ENCODE assay signal across 17 cellular contexts in genomic region chr6:134405386-134406087, GRCh38.
DNase-seq lines count a peak whose midpoint lies in the region; ATAC-seq, FAIRE-seq and TF ChIP-seq lines count a peak whose summit lies in the region.
"Had no signal": no experiment of that assay in that cellular context is flagged by ENCODE, and none has a peak within 500 bp of the region (broad histone marks: within the 10 kb centered on the region; RNA-seq: fewer than 3 reads in every experiment).

No MANE protein-coding gene starts in this region.

- H3K27ac ChIP-seq in HUES48 (ENCODE audit: low read depth, low read length), result peak overlapping the region; percentile 75
- H3K27ac ChIP-seq in H1 (ENCODE audit: low read depth, low read length), result no peak overlapping the region
- H3K27ac ChIP-seq in neural progenitor cell, result no peak overlapping the region
- no peak overlapping the region for H3K27ac ChIP-seq in aorta (ENCODE audit: low read depth in 1 of 2, low read length in 2 of 2)
- H3K27ac ChIP-seq: A549, C4-2B had no signal

- H3K4ac ChIP-seq in H1 (replicated peaks; ENCODE audit: insufficient read length, low read depth, low read length), result no peak overlapping the region

- H3K4me3 ChIP-seq in HUES48 (ENCODE audit: low read depth, low read length), result peak overlapping the region; percentile 26; the same call in 1 of the 2 replicates
- H3K4me3 ChIP-seq in H1 (ENCODE audit: extremely low read depth in 1 of 4, insufficient read depth in 2 of 4, low read depth in 3 of 4, low read length in 4 of 4), result peak overlapping the region in 3 of 4 experiments; percentile 1 to 10 (median 2); a peak in 2 of 8 replicates
- no peak overlapping the region for H3K4me3 ChIP-seq in neural progenitor cell
- H3K4me3 ChIP-seq in aorta (ENCODE audit: low read length in 2 of 2), result no peak overlapping the region
- H3K4me3 ChIP-seq: A549 had no signal

- H3K9me3 ChIP-seq in HUES48 (ENCODE audit: control insufficient read depth, insufficient read depth, low read length), result no peaks in the 10 kb centered on the region
- no peaks in the 10 kb centered on the region for H3K9me3 ChIP-seq in H1 (ENCODE audit: insufficient read depth in 2 of 2, low read depth in 1 of 2, low read length in 1 of 2)
- H3K9me3 ChIP-seq in neural progenitor cell (ENCODE audit: low read depth), result no peaks in the 10 kb centered on the region
- H3K9me3 ChIP-seq in aorta (ENCODE audit: control insufficient read depth, low read length), result no peaks in the 10 kb centered on the region
- H3K9me3 ChIP-seq: A549, BE2C had no signal

- TF ChIP-seq POLR2A in H1 (IDR thresholded peaks at IDR 0.05; ENCODE audit: control extremely low read depth in 1 of 2, low read depth in 2 of 2, low read length in 2 of 2), result no peak
- TF ChIP-seq POLR2A in GM18505 (IDR thresholded peaks at IDR 0.05; ENCODE audit: borderline replicate concordance, extremely low read depth, insufficient read depth, insufficient read length), result no peak

- H3K36me3 Mint-ChIP-seq in neural progenitor cell, result no peaks in the 10 kb centered on the region
- H3K36me3 Mint-ChIP-seq: CD4-positive, alpha-beta memory T cell had no signal

- FAIRE-seq in H1 (lab: Jason Lieb, UNC), result peak; percentile 28
- FAIRE-seq: A549, G401.6, GM12892, GM19239, H54 had no signal

- POLR2A ChIA-PET in H1 (lab: Charles Lee; ENCODE audit: partially characterized antibody), result interaction anchor here (1.3 to 1.4 kb wide), 2 partner anchors 10 to 12 kb away, joined by 4 to 5 read pairs; no protein-coding TSS in a partner anchor

- H3K23ac ChIP-seq in H1 (ENCODE audit: insufficient read length), result no peak overlapping the region

- 0 out of 4 replicates have a peak, but pooled peaks of 1 of the 2 experiments have one; percentile 7 for TF ChIP-seq RAD21 in H1 (IDR thresholded peaks at IDR 0.05 in 1 of 2, conservative IDR thresholded peaks at IDR 0.05 in 1 of 2; ENCODE audit: low read depth in 2 of 2, low read length in 2 of 2)

- H3K18ac ChIP-seq in H1 (ENCODE audit: extremely low read depth, low read length), result no peak overlapping the region

- no peaks in the 10 kb centered on the region for H3F3A ChIP-seq in neural progenitor cell (ENCODE audit: low read depth)

- H2BK12ac ChIP-seq in H1 (ENCODE audit: low read depth, low read length), result no peak overlapping the region

- no peak overlapping the region for H2BK15ac ChIP-seq in H1 (ENCODE audit: low read length)

- H4K5ac ChIP-seq in H1 (ENCODE audit: insufficient read length, low read depth, low read length), result no peak overlapping the region

- DNase-seq in H1 (ENCODE audit: low read depth in 1 of 2, low spot score in 2 of 2), result no peak
- no peak for DNase-seq in neural progenitor cell (ENCODE audit: low spot score)
- no peak for DNase-seq in aorta
- no peak for DNase-seq in hepatic stellate cell (ENCODE audit: low spot score)
- no peak for DNase-seq in HUDEP-2 (lab: John Stamatoyannopoulos, UW; ENCODE audit: unreplicated experiment in 76 of 76)
- DNase-seq: BE2C; CD4-positive, alpha-beta memory T cell; DMS79; KBM-7 had no signal

- ATAC-seq in aorta (ENCODE audit: low FRiP score) (no peak), GM18505 (IDR thresholded peaks at IDR 0.05; ENCODE audit: unreplicated experiment) (no peak)
- ATAC-seq: A549 had no signal

- H3K9ac ChIP-seq in HUES48 (ENCODE audit: low read depth, low read length) (peak overlapping the region; percentile 13; the same call in 1 of the 2 replicates), H1 (replicated peaks in 1 of 4; ENCODE audit: extremely low read depth in 1 of 4, low read depth in 3 of 4, low read length in 3 of 4) (0 out of 7 replicates have a peak overlapping the region, but pooled peaks of 1 of the 4 experiments have one; percentile 21), neural progenitor cell (no peak overlapping the region)

- H3K27me3 ChIP-seq in HUES48 (ENCODE audit: control insufficient read depth, insufficient read depth, low read length), result no peaks in the 10 kb centered on the region
- H3K27me3 ChIP-seq in H1 (replicated peaks in 1 of 4; ENCODE audit: control insufficient read depth in 3 of 4, extremely low read depth in 1 of 4, insufficient read depth in 3 of 4, low read length in 3 of 4), result no peaks in the 10 kb centered on the region
- no peaks in the 10 kb centered on the region for H3K27me3 ChIP-seq in neural progenitor cell
- no peaks in the 10 kb centered on the region for H3K27me3 ChIP-seq in aorta (ENCODE audit: control insufficient read depth in 1 of 2, insufficient read depth in 2 of 2, low read length in 1 of 2)
- H3K27me3 ChIP-seq: BE2C had no signal

- H3K36me3 ChIP-seq in HUES48 (ENCODE audit: control insufficient read depth, insufficient read depth, low read length) (no peaks in the 10 kb centered on the region), H1 (ENCODE audit: control insufficient read depth in 2 of 4, insufficient read depth in 4 of 4, low read length in 3 of 4) (no peaks in the 10 kb centered on the region), neural progenitor cell (no peaks in the 10 kb centered on the region), aorta (ENCODE audit: control insufficient read depth in 1 of 2, insufficient read depth in 2 of 2, low read length in 1 of 2) (no peaks in the 10 kb centered on the region)
- H3K36me3 ChIP-seq: BE2C had no signal

- no peak overlapping the region for H3K56ac ChIP-seq in H1 (replicated peaks; ENCODE audit: insufficient read length, low read depth, low read length)

- H2BK120ac ChIP-seq in H1 (replicated peaks; ENCODE audit: low read depth, low read length), result no peak overlapping the region

- intact Hi-C loops in aorta (cut with DNase I), result no loop called here

- H3K14ac ChIP-seq in H1 (ENCODE audit: insufficient read length), result no peak overlapping the region

- peaks cover 14% of the 10 kb centered on the region for H3K4me1 Mint-ChIP-seq in neural progenitor cell
- H3K4me1 Mint-ChIP-seq: CD4-positive, alpha-beta memory T cell had no signal

- no peak overlapping the region for H2BK5ac ChIP-seq in H1 (ENCODE audit: low read depth, low read length)

- no peak overlapping the region for H4K91ac ChIP-seq in H1 (replicated peaks; ENCODE audit: insufficient read length, low read length)

- H3K4me3 Mint-ChIP-seq in neural progenitor cell, result no peak overlapping the region
- H3K4me3 Mint-ChIP-seq: CD4-positive, alpha-beta memory T cell had no signal

- no peak overlapping the region for H2BK20ac ChIP-seq in H1 (ENCODE audit: low read length)

- 53% methylated on average over 6 of the region's 6 CpGs; no CpG with 5 or more reads in 1 of the 2 experiments for WGBS in H1 (ENCODE audit: extremely low coverage in 1 of 2, insufficient coverage in 1 of 2, insufficient read length in 1 of 2, insufficient replicate concordance in 2 of 2, low coverage in 1 of 2, low lambda C conversion rate in 2 of 2, missing lambda C conversion rate in 1 of 2), 2 experiments
- 82 to 83% methylated on average over 6 of the region's 6 CpGs for WGBS in aorta, 2 donors

- TF ChIP-seq EP300 in H1 (IDR thresholded peaks at IDR 0.05; ENCODE audit: borderline replicate concordance in 1 of 2, low read depth in 2 of 2, low read length in 2 of 2), result no peak

- H3K4me1 ChIP-seq in HUES48 (ENCODE audit: control insufficient read depth, insufficient read depth, low read length), result peaks cover 24% of the 10 kb centered on the region
- peaks cover 0 to 17% (median 8%) of the 10 kb centered on the region in 4 experiments; a peak in 5 of 7 replicates for H3K4me1 ChIP-seq in H1 (replicated peaks in 1 of 4; ENCODE audit: control insufficient read depth in 3 of 4, insufficient read depth in 4 of 4, low read length in 3 of 4)
- H3K4me1 ChIP-seq in neural progenitor cell, result peaks cover 28% of the 10 kb centered on the region
- no peaks in the 10 kb centered on the region for H3K4me1 ChIP-seq in aorta (ENCODE audit: control insufficient read depth in 1 of 2, insufficient read depth in 2 of 2, low read length in 2 of 2)
- H3K4me1 ChIP-seq: A549, BE2C had no signal

- H3K9me3 Mint-ChIP-seq in neural progenitor cell, result no peaks in the 10 kb centered on the region
- H3K9me3 Mint-ChIP-seq: CD4-positive, alpha-beta memory T cell had no signal

- H2AK5ac ChIP-seq in H1 (ENCODE audit: low read depth, low read length), result no peak overlapping the region

- H3K79me1 ChIP-seq in H1 (ENCODE audit: low read depth, low read length), result no peaks in the 10 kb centered on the region

- H4K20me1 ChIP-seq in H1 (replicated peaks in 1 of 2; ENCODE audit: control insufficient read depth in 1 of 2, insufficient read depth in 2 of 2, low read length in 2 of 2), result no peaks in the 10 kb centered on the region
- H4K20me1 ChIP-seq in neural progenitor cell (ENCODE audit: low read depth), result no peaks in the 10 kb centered on the region

- no peak overlapping the region for H4K8ac ChIP-seq in H1 (ENCODE audit: extremely low read depth, insufficient read depth, low read length)

- H3K23me2 ChIP-seq in H1 (ENCODE audit: low read depth, low read length), result no peaks in the 10 kb centered on the region

- CTCF ChIA-PET in H1 (lab: Charles Lee; ENCODE audit: partially characterized antibody), result interaction anchor here (0.6 to 1.9 kb wide), 6 partner anchors 12 to 282 kb away, joined by 3 to 4 read pairs (median 4); no protein-coding TSS in a partner anchor

- no peak overlapping the region for H3K27ac Mint-ChIP-seq in neural progenitor cell
- H3K27ac Mint-ChIP-seq: CD4-positive, alpha-beta memory T cell had no signal

- no peak for TF ChIP-seq CTCF in H1 (IDR thresholded peaks at IDR 0.05; ENCODE audit: control extremely low read depth in 1 of 3, insufficient read depth in 1 of 3, low read depth in 1 of 3, low read length in 3 of 3)
- TF ChIP-seq CTCF in neural progenitor cell (IDR thresholded peaks at IDR 0.05), result no peak

- H2AFZ ChIP-seq in H1 (ENCODE audit: low read length), result peak overlapping the region; percentile 36; the same call in 1 of the 2 replicates
- no peak overlapping the region for H2AFZ ChIP-seq in neural progenitor cell (replicated peaks)

- H3K27me3 Mint-ChIP-seq in neural progenitor cell (ENCODE audit: insufficient read depth, low read depth), result no peaks in the 10 kb centered on the region
- H3K27me3 Mint-ChIP-seq: CD4-positive, alpha-beta memory T cell had no signal

- H3K79me2 ChIP-seq in H1 (ENCODE audit: control insufficient read depth in 1 of 2, insufficient read depth in 2 of 2, low read length in 2 of 2) (no peaks in the 10 kb centered on the region), neural progenitor cell (ENCODE audit: low read depth) (no peaks in the 10 kb centered on the region)

- H3K4me2 ChIP-seq in H1 (ENCODE audit: insufficient read depth in 1 of 2, low read depth in 2 of 2, low read length in 2 of 2), result peak overlapping the region; percentile 50 to 52; a peak in 3 of 4 replicates
- peak overlapping the region; percentile 7 for H3K4me2 ChIP-seq in neural progenitor cell
- H3K4me2 ChIP-seq: A549 had no signal

TF ChIP-seq in H1, 55 proteins besides CTCF, POLR2A, EP300 and RAD21 (continues in another document):
- peak; percentile 53; the same call in 1 of the 2 replicates for TF ChIP-seq TEAD4 (IDR thresholded peaks at IDR 0.05; ENCODE audit: low read depth, low read length)
- 0 out of 2 replicates have a peak, but pooled peaks have one; percentile 39 for TF ChIP-seq POU5F1 (IDR thresholded peaks at IDR 0.05; ENCODE audit: low read depth, low read length)
- TF ChIP-seq NRF1 (IDR thresholded peaks at IDR 0.05; ENCODE audit: low read depth, low read length), result no peak
- no peak for TF ChIP-seq SIX5 (IDR thresholded peaks at IDR 0.05; ENCODE audit: low read depth, low read length)
- TF ChIP-seq EZH2 (IDR thresholded peaks at IDR 0.05; ENCODE audit: low read depth, low read length, severe bottlenecking), result no peak

Comparison
In these comparisons a context has a peak if more than half of its experiments do, and no peak if none do; other contexts are left out.
1. H3K4me3 ChIP-seq: peak in HUES48 (single experiment) and H1 (3 of 4); none in neural progenitor cell (single experiment) and aorta (0 of 2).